8 cellular contexts compared by ENCODE assay signal in genomic region chr14:99035712-99036593, GRCh38.
A peak's percentile ranks its signal among the peaks of the same experiment; 100 is the strongest.
DNase-seq lines count a peak whose midpoint lies in the region; TF ChIP-seq lines count a peak whose summit lies in the region.

No MANE protein-coding gene starts in this region.

- H3K36me3 Mint-ChIP-seq in CD4-positive, alpha-beta memory T cell, result no peaks in the 10 kb centered on the region

- no peaks in the 10 kb centered on the region for H3K4me1 Mint-ChIP-seq in CD4-positive, alpha-beta memory T cell

- DNase-seq in HS-27A (ENCODE audit: low read depth), result peak; percentile 4
- DNase-seq in cardiac fibroblast (ENCODE audit: low read depth in 2 of 2), result peak; percentile 50 to 92
- DNase-seq in kidney tubule cell (ENCODE audit: low spot score), result peak; percentile 91
- peak; percentile 92 to 95 for DNase-seq in suprapubic skin (ENCODE audit: low spot score in 2 of 2)
- DNase-seq in CD4-positive, alpha-beta memory T cell, result no peak
- no peak for DNase-seq in NCI-H446 (lab: John Stamatoyannopoulos, UW)
- no peak for DNase-seq in NCI-H2081 treated with DMSO at 0.1 percent for 48 hours (lab: John Stamatoyannopoulos, UW)
- DNase-seq in NCI-H2107 (lab: John Stamatoyannopoulos, UW), result no peak

- no peak overlapping the region for H3K27ac Mint-ChIP-seq in CD4-positive, alpha-beta memory T cell

- H3K27me3 ChIP-seq in suprapubic skin, result no peaks in the 10 kb centered on the region
- H3K27me3 ChIP-seq in CD4-positive, alpha-beta memory T cell (ENCODE audit: insufficient read depth, low read length), result no peaks in the 10 kb centered on the region

- no peak for TF ChIP-seq POLR2A in suprapubic skin (IDR thresholded peaks at IDR 0.05)

- H3K4me1 ChIP-seq in suprapubic skin, result peaks cover 19% of the 10 kb centered on the region
- no peaks in the 10 kb centered on the region for H3K4me1 ChIP-seq in CD4-positive, alpha-beta memory T cell (ENCODE audit: insufficient read depth, low read length)

- H3K36me3 ChIP-seq in suprapubic skin, result no peaks in the 10 kb centered on the region
- no peaks in the 10 kb centered on the region for H3K36me3 ChIP-seq in CD4-positive, alpha-beta memory T cell (ENCODE audit: insufficient read depth, low read length)

- H3K9me3 ChIP-seq in suprapubic skin, result no peaks in the 10 kb centered on the region
- no peaks in the 10 kb centered on the region for H3K9me3 ChIP-seq in CD4-positive, alpha-beta memory T cell (ENCODE audit: control insufficient read depth in 1 of 2, low read length in 2 of 2)

- H3K4me3 ChIP-seq in cardiac fibroblast (replicated peaks in 1 of 2; ENCODE audit: low read depth in 2 of 2, low read length in 2 of 2) (no peak overlapping the region), suprapubic skin (peak overlapping the region; percentile 21)
- H3K4me3 ChIP-seq in CD4-positive, alpha-beta memory T cell (ENCODE audit: low read length in 2 of 2), result no peak overlapping the region

- TF ChIP-seq EP300 in suprapubic skin (IDR thresholded peaks at IDR 0.05), result no peak

- intact Hi-C loops in CD4-positive, alpha-beta memory T cell (cut with micrococcal nuclease), result no loop called here

- 18% methylated on average over 17 of the region's 29 CpGs for WGBS in suprapubic skin

- TF ChIP-seq CTCF in cardiac fibroblast (IDR thresholded peaks at IDR 0.05; ENCODE audit: low read depth, low read length) (no peak), suprapubic skin (IDR thresholded peaks at IDR 0.05) (no peak)

- CTCF ChIA-PET in CD4-positive, alpha-beta memory T cell (lab: Charles Lee; ENCODE audit: partially characterized antibody), result no interaction called here

- H3K9me3 Mint-ChIP-seq in CD4-positive, alpha-beta memory T cell, result peaks cover 0 to 2% (median 0%) of the 10 kb centered on the region in 8 donors

- H3K27ac ChIP-seq in suprapubic skin, result peak overlapping the region; percentile 71
- H3K27ac ChIP-seq in CD4-positive, alpha-beta memory T cell (ENCODE audit: low read depth, low read length), result no peak overlapping the region

- no peak overlapping the region for H3K4me3 Mint-ChIP-seq in CD4-positive, alpha-beta memory T cell

- POLR2A ChIA-PET in CD4-positive, alpha-beta memory T cell (lab: Charles Lee; ENCODE audit: partially characterized antibody), result no interaction called here

- H3K27me3 Mint-ChIP-seq in CD4-positive, alpha-beta memory T cell, result no peaks in the 10 kb centered on the region

Comparison
In these comparisons a context has a peak if more than half of its experiments do, and no peak if none do; other contexts are left out.
1. DNase-seq: peak in HS-27A (single experiment), cardiac fibroblast (2 of 2), kidney tubule cell (single experiment) and suprapubic skin (2 of 2); none in CD4-positive, alpha-beta memory T cell (0 of 5), NCI-H446 (0 of 2), NCI-H2081 treated with DMSO at 0.1 percent for 48 hours (single experiment) and NCI-H2107 (single experiment).